In the genomic region with DNA sequence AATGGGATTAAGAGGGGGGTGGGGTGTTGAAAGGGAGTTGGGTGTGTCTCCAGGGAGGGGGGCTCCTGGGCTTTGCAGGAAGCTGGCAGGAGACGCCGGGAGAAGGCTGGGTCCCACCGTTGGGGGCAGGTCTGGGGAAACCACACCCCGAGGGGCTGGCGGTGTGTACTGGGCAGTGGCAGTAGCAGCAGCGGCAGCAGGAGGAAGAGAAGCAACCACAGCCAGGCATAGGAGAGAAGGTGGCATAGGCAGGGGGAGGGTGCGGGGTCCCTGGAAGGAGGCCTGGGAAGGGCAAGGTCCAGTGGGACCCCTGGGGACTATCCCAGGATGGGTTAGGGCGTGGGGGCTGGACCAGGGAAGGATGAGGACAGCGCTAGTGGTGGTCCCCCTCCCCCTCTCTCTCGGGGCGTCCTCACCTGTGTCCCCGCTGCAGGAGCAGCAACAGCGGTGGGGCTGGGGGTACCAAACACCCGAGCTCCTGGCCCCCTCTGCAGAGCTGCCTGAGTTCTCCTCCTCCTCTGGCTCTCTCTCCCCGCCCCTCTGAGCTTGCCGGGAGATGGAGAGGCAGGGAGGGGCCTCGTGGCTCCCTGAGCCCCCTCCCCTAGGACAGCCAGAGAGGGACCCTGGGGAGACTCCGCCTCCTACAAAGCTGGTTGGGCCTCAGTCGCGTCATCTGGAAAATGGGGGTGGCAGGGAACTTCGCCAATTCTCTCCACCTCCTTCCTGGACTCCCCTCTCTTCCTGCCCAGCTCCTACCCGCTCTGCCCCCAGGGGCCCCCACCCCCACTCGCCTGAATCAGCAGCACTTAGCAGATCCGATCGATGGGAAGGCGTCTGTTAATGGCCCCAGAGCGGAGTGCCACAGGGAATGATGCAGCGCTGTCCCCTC, we compare ENCODE assay signal across 1 cellular context.
TF ChIP-seq lines count a peak whose summit lies in the region.

A gene (minus strand): TSS at position 520 of the 889 bp plus-strand sequence. CDS start 1,573 bp downstream, outside the sequence.

TF ChIP-seq in H1, 55 proteins besides CTCF, POLR2A, EP300 and RAD21:
- TF ChIP-seq, protein P1, sequence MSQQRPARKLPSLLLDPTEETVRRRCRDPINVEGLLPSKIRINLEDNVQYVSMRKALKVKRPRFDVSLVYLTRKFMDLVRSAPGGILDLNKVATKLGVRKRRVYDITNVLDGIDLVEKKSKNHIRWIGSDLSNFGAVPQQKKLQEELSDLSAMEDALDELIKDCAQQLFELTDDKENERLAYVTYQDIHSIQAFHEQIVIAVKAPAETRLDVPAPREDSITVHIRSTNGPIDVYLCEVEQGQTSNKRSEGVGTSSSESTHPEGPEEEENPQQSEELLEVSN (IDR thresholded peaks at IDR 0.05): no peak
- TF ChIP-seq RXRA (IDR thresholded peaks at IDR 0.05; ENCODE audit: insufficient read depth, low read depth, low read length): no peak
- no peak for TF ChIP-seq ASH2L (IDR thresholded peaks at IDR 0.05; ENCODE audit: low read length)
- no peak for TF ChIP-seq SUZ12 (IDR thresholded peaks at IDR 0.05; ENCODE audit: low read length)
- no peak for TF ChIP-seq RBBP5 (IDR thresholded peaks at IDR 0.05; ENCODE audit: borderline replicate concordance, low read depth, low read length)
- no peak for TF ChIP-seq HDAC2 (IDR thresholded peaks at IDR 0.05; ENCODE audit: borderline replicate concordance in 1 of 2, low read depth in 2 of 2, low read length in 2 of 2)
- TF ChIP-seq EZH2 (IDR thresholded peaks at IDR 0.05; ENCODE audit: low read depth, low read length, severe bottlenecking): no peak
- no peak for TF ChIP-seq TAF7 (optimal IDR thresholded peaks at IDR 0.05; ENCODE audit: borderline replicate concordance, low read depth, low read length)
- no peak for TF ChIP-seq NRF1 (IDR thresholded peaks at IDR 0.05; ENCODE audit: low read depth, low read length)
- no peak for TF ChIP-seq TAF1 (IDR thresholded peaks at IDR 0.05; ENCODE audit: low read depth, low read length)
- no peak for TF ChIP-seq POU5F1 (IDR thresholded peaks at IDR 0.05; ENCODE audit: low read depth, low read length)
- peak; percentile 64; the same call in 1 of the 2 replicates for TF ChIP-seq KDM1A (IDR thresholded peaks at IDR 0.05; ENCODE audit: borderline replicate concordance, low read length)
- no peak for TF ChIP-seq BACH1 (IDR thresholded peaks at IDR 0.05; ENCODE audit: low read length)
- peak; percentile 16; the same call in 1 of the 2 replicates for TF ChIP-seq POLR2AphosphoS5 (IDR thresholded peaks at IDR 0.05; ENCODE audit: low read depth, low read length)
- TF ChIP-seq, protein P2, sequence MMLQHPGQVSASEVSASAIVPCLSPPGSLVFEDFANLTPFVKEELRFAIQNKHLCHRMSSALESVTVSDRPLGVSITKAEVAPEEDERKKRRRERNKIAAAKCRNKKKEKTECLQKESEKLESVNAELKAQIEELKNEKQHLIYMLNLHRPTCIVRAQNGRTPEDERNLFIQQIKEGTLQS (IDR thresholded peaks at IDR 0.05; ENCODE audit: insufficient read depth, low read depth, low read length): no peak
